30 cellular contexts compared by ENCODE assay signal in genomic region chr10:127734753-127735152, GRCh38. TPM values are rescaled to one million over a fixed set of nuclear protein-coding genes. Genes with fewer than 3 reads are reported as not detected.
"Had no signal": no experiment of that assay in that cellular context is flagged by ENCODE, and none has a peak within 500 bp of the region (broad histone marks: within the 10 kb centered on the region; RNA-seq: fewer than 3 reads in every experiment).

No MANE protein-coding gene starts in this region.

- H3K9me3 Mint-ChIP-seq: activated naive CD4-positive, alpha-beta T cell treated with anti-CD3 and anti-CD28 coated beads, Interleukin-2, amount 50 U/mL, for 72 hours; activated T-cell treated with anti-CD3 and anti-CD28 coated beads, Interleukin-2, amount 50 U/mL, for 72 hours; T-helper 2 cell treated with Interferon-gamma antibody and Interleukin-4, amounts not matched to agents 5 μg/mL and 100 μg/mL, for 36 hours had no signal

- H3K4me3 ChIP-seq: breast epithelium, esophagus squamous epithelium, right lobe of liver, upper lobe of left lung had no signal

- H3K27ac Mint-ChIP-seq: activated CD4-positive, alpha-beta T cell treated with anti-CD3 and anti-CD28 coated beads for 36 hours; activated CD8-positive, alpha-beta memory T cell treated with anti-CD3 and anti-CD28 coated beads, Interleukin-2, amount 10 ng/mL, durations not matched to agents 7 days and 5 days; activated CD8-positive, alpha-beta T cell treated with anti-CD3 and anti-CD28 coated beads, Interleukin-2, amount 10 ng/mL, durations not matched to agents 7 days and 5 days; activated naive CD4-positive, alpha-beta T cell treated with anti-CD3 and anti-CD28 coated beads, Interleukin-2, amount 50 U/mL, for 72 hours; activated T-cell treated with anti-CD3 and anti-CD28 coated beads, Interleukin-2, amount 50 U/mL, for 72 hours; dendritic cell treated with granulocyte-macrophage colony-stimulating factor and Interleukin-4, amounts not matched to agents 40 ng/mL and 50 ng/mL, for 4 days; stimulated activated naive CD8-positive, alpha-beta T cell treated with anti-CD3 and anti-CD28 coated beads, Interleukin-15, amount 100 ng/mL, for 72 hours; T-helper 2 cell treated with Interferon-gamma antibody and Interleukin-4, amounts not matched to agents 5 μg/mL and 100 μg/mL, for 36 hours had no signal

- H3K4me1 ChIP-seq: breast epithelium had no signal

- H3K27ac ChIP-seq: breast epithelium, epithelial cell of prostate, esophagus squamous epithelium, right lobe of liver, upper lobe of left lung had no signal

- H3K9me3 ChIP-seq: esophagus squamous epithelium, right lobe of liver, upper lobe of left lung had no signal

- DNase-seq: activated CD4-positive, alpha-beta T cell treated with anti-CD3 and anti-CD28 coated beads for 36 hours; activated CD4-positive, CD25-positive, alpha-beta regulatory T cell; activated CD8-positive, alpha-beta memory T cell treated with anti-CD3 and anti-CD28 coated beads, Interleukin-2, amount 10 ng/mL, durations not matched to agents 7 days and 5 days; activated CD8-positive, alpha-beta T cell treated with anti-CD3 and anti-CD28 coated beads, Interleukin-2, amount 10 ng/mL, durations not matched to agents 7 days and 5 days; activated naive CD4-positive, alpha-beta T cell; activated T-cell treated with anti-CD3 and anti-CD28 coated beads for 4 hours; activated T-cell treated with anti-CD3 and anti-CD28 coated beads, Interleukin-2, amount 50 U/mL, for 72 hours; central memory CD4-positive, alpha-beta T cell; esophagus squamous epithelium; foreskin melanocyte; heart right ventricle; left cardiac atrium; left ventricle myocardium superior; occipital lobe; right lobe of liver; stimulated activated CD4-positive, alpha-beta T cell treated with anti-CD3 and anti-CD28 coated beads, Interleukin-2, amount 100 ng/mL, for 48 hours; stimulated activated naive CD8-positive, alpha-beta T cell treated with anti-CD3 and anti-CD28 coated beads, Interleukin-15, amount 100 ng/mL, for 72 hours; substantia nigra; T-helper 1 cell had no signal

- H3K4me1 Mint-ChIP-seq: activated CD4-positive, alpha-beta T cell treated with anti-CD3 and anti-CD28 coated beads for 36 hours; activated CD8-positive, alpha-beta memory T cell treated with anti-CD3 and anti-CD28 coated beads, Interleukin-2, amount 10 ng/mL, durations not matched to agents 7 days and 5 days; stimulated activated naive CD8-positive, alpha-beta T cell treated with anti-CD3 and anti-CD28 coated beads, Interleukin-15, amount 100 ng/mL, for 72 hours had no signal

- H3K36me3 ChIP-seq: breast epithelium, esophagus squamous epithelium, heart right ventricle, right lobe of liver, upper lobe of left lung had no signal

- H3K4me3 Mint-ChIP-seq: activated CD4-positive, alpha-beta T cell treated with anti-CD3 and anti-CD28 coated beads for 36 hours; activated CD8-positive, alpha-beta memory T cell treated with anti-CD3 and anti-CD28 coated beads, Interleukin-2, amount 10 ng/mL, durations not matched to agents 7 days and 5 days; activated CD8-positive, alpha-beta T cell treated with anti-CD3 and anti-CD28 coated beads, Interleukin-2, amount 10 ng/mL, durations not matched to agents 7 days and 5 days; activated T-cell treated with anti-CD3 and anti-CD28 coated beads, Interleukin-2, amount 50 U/mL, for 72 hours; dendritic cell treated with granulocyte-macrophage colony-stimulating factor and Interleukin-4, amounts not matched to agents 40 ng/mL and 50 ng/mL, for 4 days; stimulated activated naive CD8-positive, alpha-beta T cell treated with anti-CD3 and anti-CD28 coated beads, Interleukin-15, amount 100 ng/mL, for 72 hours; T-helper 2 cell treated with Interferon-gamma antibody and Interleukin-4, amounts not matched to agents 5 μg/mL and 100 μg/mL, for 36 hours had no signal

- H3K36me3 Mint-ChIP-seq: activated CD8-positive, alpha-beta memory T cell treated with anti-CD3 and anti-CD28 coated beads, Interleukin-2, amount 10 ng/mL, durations not matched to agents 7 days and 5 days; activated naive CD4-positive, alpha-beta T cell treated with anti-CD3 and anti-CD28 coated beads, Interleukin-2, amount 50 U/mL, for 72 hours had no signal

RNA-seq across cellular contexts. Expression of gene FOXI2, which starts 2.2 kb away (rescaled TPM):
- total RNA-seq: activated CD4-positive, alpha-beta T cell treated with anti-CD3 and anti-CD28 coated beads for 36 hours; activated CD8-positive, alpha-beta memory T cell treated with anti-CD3 and anti-CD28 coated beads, Interleukin-2, amount 10 ng/mL, durations not matched to agents 7 days and 5 days; activated CD8-positive, alpha-beta T cell treated with anti-CD3 and anti-CD28 coated beads, Interleukin-2, amount 10 ng/mL, durations not matched to agents 7 days and 5 days; activated naive CD4-positive, alpha-beta T cell treated with anti-CD3 and anti-CD28 coated beads, Interleukin-2, amount 50 U/mL, for 72 hours; activated T-cell treated with anti-CD3 and anti-CD28 coated beads, Interleukin-2, amount 50 U/mL, for 72 hours; glomerular endothelial cell; left ventricle myocardium superior; lung microvascular endothelial cell; occipital lobe; right lobe of liver; skeletal muscle tissue had no signal
- polyA plus RNA-seq: keratinocyte, neural cell had no signal
